ENCODE assay signal across 1 cellular context in the genomic region with DNA sequence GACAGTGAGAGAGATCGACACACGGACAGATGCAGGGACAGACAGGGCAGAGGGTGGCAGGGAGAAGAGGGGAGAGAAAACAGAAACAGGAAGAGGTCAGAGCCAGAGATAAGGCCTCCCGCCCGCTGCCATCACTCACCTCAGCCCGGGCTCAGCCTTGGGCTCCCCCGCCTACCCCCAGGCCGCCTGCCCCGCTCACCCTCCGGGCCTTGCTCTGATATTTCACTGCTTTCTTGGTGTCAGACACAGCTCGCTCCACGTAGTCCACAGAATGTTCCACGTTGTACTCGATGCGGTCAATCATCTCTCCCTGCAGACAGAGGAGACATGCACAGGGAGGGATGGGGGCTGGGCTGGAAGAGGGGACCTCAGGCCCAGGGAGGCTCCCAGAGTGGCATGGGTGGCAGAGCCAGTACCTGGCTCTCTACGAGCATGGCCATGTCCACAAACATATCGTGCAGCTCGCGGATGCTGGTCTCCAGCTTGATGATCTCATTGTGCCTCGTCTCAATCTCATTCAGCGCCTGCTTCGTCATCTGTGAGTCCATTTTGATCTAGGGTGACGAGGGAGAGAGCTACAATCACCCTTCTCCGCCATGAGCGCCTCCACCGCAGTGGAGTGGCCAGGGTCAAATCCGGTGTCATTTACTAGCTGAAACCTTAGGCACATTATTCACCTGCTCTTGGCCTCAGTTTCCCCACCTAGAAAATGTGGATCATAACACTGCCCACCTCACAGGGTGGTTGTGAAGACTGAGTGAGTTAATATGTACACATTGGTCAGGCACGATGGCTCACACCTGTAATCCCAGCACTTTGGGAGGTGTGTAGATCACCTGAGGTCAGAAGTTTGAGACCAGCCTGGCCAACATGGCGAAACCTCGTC.
A peak's percentile ranks its signal among the peaks of the same experiment; 100 is the strongest.
TF ChIP-seq lines count a peak whose summit lies in the region.

No MANE protein-coding gene starts in this region.

TF ChIP-seq in K562, 482 proteins besides CTCF, POLR2A, EP300 and RAD21 (continued from another document and continues in another):
- TF ChIP-seq, protein P1, sequence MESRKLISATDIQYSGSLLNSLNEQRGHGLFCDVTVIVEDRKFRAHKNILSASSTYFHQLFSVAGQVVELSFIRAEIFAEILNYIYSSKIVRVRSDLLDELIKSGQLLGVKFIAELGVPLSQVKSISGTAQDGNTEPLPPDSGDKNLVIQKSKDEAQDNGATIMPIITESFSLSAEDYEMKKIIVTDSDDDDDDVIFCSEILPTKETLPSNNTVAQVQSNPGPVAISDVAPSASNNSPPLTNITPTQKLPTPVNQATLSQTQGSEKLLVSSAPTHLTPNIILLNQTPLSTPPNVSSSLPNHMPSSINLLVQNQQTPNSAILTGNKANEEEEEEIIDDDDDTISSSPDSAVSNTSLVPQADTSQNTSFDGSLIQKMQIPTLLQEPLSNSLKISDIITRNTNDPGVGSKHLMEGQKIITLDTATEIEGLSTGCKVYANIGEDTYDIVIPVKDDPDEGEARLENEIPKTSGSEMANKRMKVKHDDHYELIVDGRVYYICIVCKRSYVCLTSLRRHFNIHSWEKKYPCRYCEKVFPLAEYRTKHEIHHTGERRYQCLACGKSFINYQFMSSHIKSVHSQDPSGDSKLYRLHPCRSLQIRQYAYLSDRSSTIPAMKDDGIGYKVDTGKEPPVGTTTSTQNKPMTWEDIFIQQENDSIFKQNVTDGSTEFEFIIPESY (CRISPR knock-in tag; IDR thresholded peaks at IDR 0.05): peak; percentile 91
- peak; percentile 51 for TF ChIP-seq L3MBTL2 (IDR thresholded peaks at IDR 0.05)
- TF ChIP-seq RBFOX2 (IDR thresholded peaks at IDR 0.05; ENCODE audit: low read depth, low read length): peak; percentile 47; the same call in 1 of the 2 replicates
- no peak for TF ChIP-seq PPARD (CRISPR knock-in tag; IDR thresholded peaks at IDR 0.05)
- no peak for TF ChIP-seq CCAR2 (IDR thresholded peaks at IDR 0.05; ENCODE audit: low read depth, low read length)
- TF ChIP-seq ZBTB7A (IDR thresholded peaks at IDR 0.05; ENCODE audit: borderline replicate concordance, control insufficient read depth, low read depth, low read length): peak; percentile 28; the same call in 1 of the 2 replicates
- peak; percentile 53; the same call in 1 of the 2 replicates for TF ChIP-seq HNRNPL (IDR thresholded peaks at IDR 0.05; ENCODE audit: low read depth, low read length)
- TF ChIP-seq, protein P2, sequence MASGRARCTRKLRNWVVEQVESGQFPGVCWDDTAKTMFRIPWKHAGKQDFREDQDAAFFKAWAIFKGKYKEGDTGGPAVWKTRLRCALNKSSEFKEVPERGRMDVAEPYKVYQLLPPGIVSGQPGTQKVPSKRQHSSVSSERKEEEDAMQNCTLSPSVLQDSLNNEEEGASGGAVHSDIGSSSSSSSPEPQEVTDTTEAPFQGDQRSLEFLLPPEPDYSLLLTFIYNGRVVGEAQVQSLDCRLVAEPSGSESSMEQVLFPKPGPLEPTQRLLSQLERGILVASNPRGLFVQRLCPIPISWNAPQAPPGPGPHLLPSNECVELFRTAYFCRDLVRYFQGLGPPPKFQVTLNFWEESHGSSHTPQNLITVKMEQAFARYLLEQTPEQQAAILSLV (tag; IDR thresholded peaks at IDR 0.05): peak; percentile 21
- no peak for TF ChIP-seq ZNF668 (CRISPR knock-in tag; IDR thresholded peaks at IDR 0.05)
- TF ChIP-seq, protein P3, sequence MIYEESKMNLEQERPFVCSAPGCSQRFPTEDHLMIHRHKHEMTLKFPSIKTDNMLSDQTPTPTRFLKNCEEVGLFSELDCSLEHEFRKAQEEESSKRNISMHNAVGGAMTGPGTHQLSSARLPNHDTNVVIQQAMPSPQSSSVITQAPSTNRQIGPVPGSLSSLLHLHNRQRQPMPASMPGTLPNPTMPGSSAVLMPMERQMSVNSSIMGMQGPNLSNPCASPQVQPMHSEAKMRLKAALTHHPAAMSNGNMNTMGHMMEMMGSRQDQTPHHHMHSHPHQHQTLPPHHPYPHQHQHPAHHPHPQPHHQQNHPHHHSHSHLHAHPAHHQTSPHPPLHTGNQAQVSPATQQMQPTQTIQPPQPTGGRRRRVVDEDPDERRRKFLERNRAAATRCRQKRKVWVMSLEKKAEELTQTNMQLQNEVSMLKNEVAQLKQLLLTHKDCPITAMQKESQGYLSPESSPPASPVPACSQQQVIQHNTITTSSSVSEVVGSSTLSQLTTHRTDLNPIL (CRISPR knock-in tag; IDR thresholded peaks at IDR 0.05): no peak
- no peak for TF ChIP-seq ZC3H8 (IDR thresholded peaks at IDR 0.05)
- peak; percentile 25; the same call in 1 of the 2 replicates for TF ChIP-seq ZNF324 (CRISPR knock-in tag; IDR thresholded peaks at IDR 0.05)
- peak; percentile 42; the same call in 1 of the 2 replicates for TF ChIP-seq SMARCE1 (IDR thresholded peaks at IDR 0.05)
- TF ChIP-seq NFE2L1 (tag; IDR thresholded peaks at IDR 0.05; ENCODE audit: borderline replicate concordance, low read depth): no peak
- TF ChIP-seq ZNF197 (CRISPR knock-in tag; IDR thresholded peaks at IDR 0.05; ENCODE audit: low read depth): no peak
- TF ChIP-seq ZNF589 (CRISPR knock-in tag; IDR thresholded peaks at IDR 0.05; ENCODE audit: low read depth): no peak
- no peak for TF ChIP-seq POLR3A (IDR thresholded peaks at IDR 0.05; ENCODE audit: borderline replicate concordance, extremely low read depth, insufficient read depth, insufficient read length)
- TF ChIP-seq, protein P4, sequence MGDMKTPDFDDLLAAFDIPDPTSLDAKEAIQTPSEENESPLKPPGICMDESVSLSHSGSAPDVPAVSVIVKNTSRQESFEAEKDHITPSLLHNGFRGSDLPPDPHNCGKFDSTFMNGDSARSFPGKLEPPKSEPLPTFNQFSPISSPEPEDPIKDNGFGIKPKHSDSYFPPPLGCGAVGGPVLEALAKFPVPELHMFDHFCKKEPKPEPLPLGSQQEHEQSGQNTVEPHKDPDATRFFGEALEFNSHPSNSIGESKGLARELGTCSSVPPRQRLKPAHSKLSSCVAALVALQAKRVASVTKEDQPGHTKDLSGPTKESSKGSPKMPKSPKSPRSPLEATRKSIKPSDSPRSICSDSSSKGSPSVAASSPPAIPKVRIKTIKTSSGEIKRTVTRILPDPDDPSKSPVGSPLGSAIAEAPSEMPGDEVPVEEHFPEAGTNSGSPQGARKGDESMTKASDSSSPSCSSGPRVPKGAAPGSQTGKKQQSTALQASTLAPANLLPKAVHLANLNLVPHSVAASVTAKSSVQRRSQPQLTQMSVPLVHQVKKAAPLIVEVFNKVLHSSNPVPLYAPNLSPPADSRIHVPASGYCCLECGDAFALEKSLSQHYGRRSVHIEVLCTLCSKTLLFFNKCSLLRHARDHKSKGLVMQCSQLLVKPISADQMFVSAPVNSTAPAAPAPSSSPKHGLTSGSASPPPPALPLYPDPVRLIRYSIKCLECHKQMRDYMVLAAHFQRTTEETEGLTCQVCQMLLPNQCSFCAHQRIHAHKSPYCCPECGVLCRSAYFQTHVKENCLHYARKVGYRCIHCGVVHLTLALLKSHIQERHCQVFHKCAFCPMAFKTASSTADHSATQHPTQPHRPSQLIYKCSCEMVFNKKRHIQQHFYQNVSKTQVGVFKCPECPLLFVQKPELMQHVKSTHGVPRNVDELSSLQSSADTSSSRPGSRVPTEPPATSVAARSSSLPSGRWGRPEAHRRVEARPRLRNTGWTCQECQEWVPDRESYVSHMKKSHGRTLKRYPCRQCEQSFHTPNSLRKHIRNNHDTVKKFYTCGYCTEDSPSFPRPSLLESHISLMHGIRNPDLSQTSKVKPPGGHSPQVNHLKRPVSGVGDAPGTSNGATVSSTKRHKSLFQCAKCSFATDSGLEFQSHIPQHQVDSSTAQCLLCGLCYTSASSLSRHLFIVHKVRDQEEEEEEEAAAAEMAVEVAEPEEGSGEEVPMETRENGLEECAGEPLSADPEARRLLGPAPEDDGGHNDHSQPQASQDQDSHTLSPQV (IDR thresholded peaks at IDR 0.05): peak; percentile 93
- peak; percentile 74 for TF ChIP-seq SPI1 (IDR thresholded peaks at IDR 0.05; ENCODE audit: borderline replicate concordance, low read depth, low read length)
- TF ChIP-seq, protein P5, sequence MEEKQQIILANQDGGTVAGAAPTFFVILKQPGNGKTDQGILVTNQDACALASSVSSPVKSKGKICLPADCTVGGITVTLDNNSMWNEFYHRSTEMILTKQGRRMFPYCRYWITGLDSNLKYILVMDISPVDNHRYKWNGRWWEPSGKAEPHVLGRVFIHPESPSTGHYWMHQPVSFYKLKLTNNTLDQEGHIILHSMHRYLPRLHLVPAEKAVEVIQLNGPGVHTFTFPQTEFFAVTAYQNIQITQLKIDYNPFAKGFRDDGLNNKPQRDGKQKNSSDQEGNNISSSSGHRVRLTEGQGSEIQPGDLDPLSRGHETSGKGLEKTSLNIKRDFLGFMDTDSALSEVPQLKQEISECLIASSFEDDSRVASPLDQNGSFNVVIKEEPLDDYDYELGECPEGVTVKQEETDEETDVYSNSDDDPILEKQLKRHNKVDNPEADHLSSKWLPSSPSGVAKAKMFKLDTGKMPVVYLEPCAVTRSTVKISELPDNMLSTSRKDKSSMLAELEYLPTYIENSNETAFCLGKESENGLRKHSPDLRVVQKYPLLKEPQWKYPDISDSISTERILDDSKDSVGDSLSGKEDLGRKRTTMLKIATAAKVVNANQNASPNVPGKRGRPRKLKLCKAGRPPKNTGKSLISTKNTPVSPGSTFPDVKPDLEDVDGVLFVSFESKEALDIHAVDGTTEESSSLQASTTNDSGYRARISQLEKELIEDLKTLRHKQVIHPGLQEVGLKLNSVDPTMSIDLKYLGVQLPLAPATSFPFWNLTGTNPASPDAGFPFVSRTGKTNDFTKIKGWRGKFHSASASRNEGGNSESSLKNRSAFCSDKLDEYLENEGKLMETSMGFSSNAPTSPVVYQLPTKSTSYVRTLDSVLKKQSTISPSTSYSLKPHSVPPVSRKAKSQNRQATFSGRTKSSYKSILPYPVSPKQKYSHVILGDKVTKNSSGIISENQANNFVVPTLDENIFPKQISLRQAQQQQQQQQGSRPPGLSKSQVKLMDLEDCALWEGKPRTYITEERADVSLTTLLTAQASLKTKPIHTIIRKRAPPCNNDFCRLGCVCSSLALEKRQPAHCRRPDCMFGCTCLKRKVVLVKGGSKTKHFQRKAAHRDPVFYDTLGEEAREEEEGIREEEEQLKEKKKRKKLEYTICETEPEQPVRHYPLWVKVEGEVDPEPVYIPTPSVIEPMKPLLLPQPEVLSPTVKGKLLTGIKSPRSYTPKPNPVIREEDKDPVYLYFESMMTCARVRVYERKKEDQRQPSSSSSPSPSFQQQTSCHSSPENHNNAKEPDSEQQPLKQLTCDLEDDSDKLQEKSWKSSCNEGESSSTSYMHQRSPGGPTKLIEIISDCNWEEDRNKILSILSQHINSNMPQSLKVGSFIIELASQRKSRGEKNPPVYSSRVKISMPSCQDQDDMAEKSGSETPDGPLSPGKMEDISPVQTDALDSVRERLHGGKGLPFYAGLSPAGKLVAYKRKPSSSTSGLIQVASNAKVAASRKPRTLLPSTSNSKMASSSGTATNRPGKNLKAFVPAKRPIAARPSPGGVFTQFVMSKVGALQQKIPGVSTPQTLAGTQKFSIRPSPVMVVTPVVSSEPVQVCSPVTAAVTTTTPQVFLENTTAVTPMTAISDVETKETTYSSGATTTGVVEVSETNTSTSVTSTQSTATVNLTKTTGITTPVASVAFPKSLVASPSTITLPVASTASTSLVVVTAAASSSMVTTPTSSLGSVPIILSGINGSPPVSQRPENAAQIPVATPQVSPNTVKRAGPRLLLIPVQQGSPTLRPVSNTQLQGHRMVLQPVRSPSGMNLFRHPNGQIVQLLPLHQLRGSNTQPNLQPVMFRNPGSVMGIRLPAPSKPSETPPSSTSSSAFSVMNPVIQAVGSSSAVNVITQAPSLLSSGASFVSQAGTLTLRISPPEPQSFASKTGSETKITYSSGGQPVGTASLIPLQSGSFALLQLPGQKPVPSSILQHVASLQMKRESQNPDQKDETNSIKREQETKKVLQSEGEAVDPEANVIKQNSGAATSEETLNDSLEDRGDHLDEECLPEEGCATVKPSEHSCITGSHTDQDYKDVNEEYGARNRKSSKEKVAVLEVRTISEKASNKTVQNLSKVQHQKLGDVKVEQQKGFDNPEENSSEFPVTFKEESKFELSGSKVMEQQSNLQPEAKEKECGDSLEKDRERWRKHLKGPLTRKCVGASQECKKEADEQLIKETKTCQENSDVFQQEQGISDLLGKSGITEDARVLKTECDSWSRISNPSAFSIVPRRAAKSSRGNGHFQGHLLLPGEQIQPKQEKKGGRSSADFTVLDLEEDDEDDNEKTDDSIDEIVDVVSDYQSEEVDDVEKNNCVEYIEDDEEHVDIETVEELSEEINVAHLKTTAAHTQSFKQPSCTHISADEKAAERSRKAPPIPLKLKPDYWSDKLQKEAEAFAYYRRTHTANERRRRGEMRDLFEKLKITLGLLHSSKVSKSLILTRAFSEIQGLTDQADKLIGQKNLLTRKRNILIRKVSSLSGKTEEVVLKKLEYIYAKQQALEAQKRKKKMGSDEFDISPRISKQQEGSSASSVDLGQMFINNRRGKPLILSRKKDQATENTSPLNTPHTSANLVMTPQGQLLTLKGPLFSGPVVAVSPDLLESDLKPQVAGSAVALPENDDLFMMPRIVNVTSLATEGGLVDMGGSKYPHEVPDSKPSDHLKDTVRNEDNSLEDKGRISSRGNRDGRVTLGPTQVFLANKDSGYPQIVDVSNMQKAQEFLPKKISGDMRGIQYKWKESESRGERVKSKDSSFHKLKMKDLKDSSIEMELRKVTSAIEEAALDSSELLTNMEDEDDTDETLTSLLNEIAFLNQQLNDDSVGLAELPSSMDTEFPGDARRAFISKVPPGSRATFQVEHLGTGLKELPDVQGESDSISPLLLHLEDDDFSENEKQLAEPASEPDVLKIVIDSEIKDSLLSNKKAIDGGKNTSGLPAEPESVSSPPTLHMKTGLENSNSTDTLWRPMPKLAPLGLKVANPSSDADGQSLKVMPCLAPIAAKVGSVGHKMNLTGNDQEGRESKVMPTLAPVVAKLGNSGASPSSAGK (IDR thresholded peaks at IDR 0.05): 0 out of 2 replicates have a peak, but pooled peaks have one; percentile 19
- TF ChIP-seq TSC22D4 (tag; IDR thresholded peaks at IDR 0.05): no peak
- no peak for TF ChIP-seq JUND (IDR thresholded peaks at IDR 0.05; ENCODE audit: borderline replicate concordance, low read depth, low read length)
- peak; percentile 11; the same call in 1 of the 3 replicates for TF ChIP-seq JUND (tag; IDR thresholded peaks at IDR 0.05; ENCODE audit: borderline replicate concordance, low read depth, low read length)
- no peak for TF ChIP-seq TBL1XR1 (IDR thresholded peaks at IDR 0.05; ENCODE audit: low read length in 2 of 2)
- TF ChIP-seq, protein P6, sequence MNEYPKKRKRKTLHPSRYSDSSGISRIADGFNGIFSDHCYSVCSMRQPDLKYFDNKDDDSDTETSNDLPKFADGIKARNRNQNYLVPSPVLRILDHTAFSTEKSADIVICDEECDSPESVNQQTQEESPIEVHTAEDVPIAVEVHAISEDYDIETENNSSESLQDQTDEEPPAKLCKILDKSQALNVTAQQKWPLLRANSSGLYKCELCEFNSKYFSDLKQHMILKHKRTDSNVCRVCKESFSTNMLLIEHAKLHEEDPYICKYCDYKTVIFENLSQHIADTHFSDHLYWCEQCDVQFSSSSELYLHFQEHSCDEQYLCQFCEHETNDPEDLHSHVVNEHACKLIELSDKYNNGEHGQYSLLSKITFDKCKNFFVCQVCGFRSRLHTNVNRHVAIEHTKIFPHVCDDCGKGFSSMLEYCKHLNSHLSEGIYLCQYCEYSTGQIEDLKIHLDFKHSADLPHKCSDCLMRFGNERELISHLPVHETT (CRISPR knock-in tag; conservative IDR thresholded peaks at IDR 0.05 in 1 of 2, IDR thresholded peaks at IDR 0.05 in 1 of 2): peak in 1 of 2 experiments; percentile 47; a peak in 2 of 4 replicates
- peak; percentile 65 for TF ChIP-seq ZBTB17 (CRISPR knock-in tag; IDR thresholded peaks at IDR 0.05)
- TF ChIP-seq, protein P7, sequence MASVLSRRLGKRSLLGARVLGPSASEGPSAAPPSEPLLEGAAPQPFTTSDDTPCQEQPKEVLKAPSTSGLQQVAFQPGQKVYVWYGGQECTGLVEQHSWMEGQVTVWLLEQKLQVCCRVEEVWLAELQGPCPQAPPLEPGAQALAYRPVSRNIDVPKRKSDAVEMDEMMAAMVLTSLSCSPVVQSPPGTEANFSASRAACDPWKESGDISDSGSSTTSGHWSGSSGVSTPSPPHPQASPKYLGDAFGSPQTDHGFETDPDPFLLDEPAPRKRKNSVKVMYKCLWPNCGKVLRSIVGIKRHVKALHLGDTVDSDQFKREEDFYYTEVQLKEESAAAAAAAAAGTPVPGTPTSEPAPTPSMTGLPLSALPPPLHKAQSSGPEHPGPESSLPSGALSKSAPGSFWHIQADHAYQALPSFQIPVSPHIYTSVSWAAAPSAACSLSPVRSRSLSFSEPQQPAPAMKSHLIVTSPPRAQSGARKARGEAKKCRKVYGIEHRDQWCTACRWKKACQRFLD (CRISPR knock-in tag; IDR thresholded peaks at IDR 0.05): peak; percentile 76
